Comparison of ENCODE assay signal across 9 cellular contexts in genomic region chr15:64697911-64698369, GRCh38.
A peak's percentile ranks its signal among the peaks of the same experiment; 100 is the strongest.
DNase-seq lines count a peak whose midpoint lies in the region; ATAC-seq, FAIRE-seq and TF ChIP-seq lines count a peak whose summit lies in the region.
"Had no signal": no experiment of that assay in that cellular context is flagged by ENCODE, and none has a peak within 500 bp of the region (broad histone marks: within the 10 kb centered on the region; RNA-seq: fewer than 3 reads in every experiment).

No MANE protein-coding gene starts in this region.

- H3K79me2 ChIP-seq in HepG2 (ENCODE audit: insufficient read depth, low read length): peaks cover 36% of the 10 kb centered on the region

- H3K4me3 Mint-ChIP-seq in chondrocyte (ENCODE audit: unreplicated experiment) (no peak overlapping the region), osteocyte (ENCODE audit: unreplicated experiment) (no peak overlapping the region)

- CTCF ChIA-PET in HepG2 (lab: Yijun Ruan, JAX; ENCODE audit: low intra/inter-chr PET ratio, low total read pairs): no interaction called here

- intact Hi-C loops in HepG2 (cut with micrococcal nuclease; ENCODE audit: unreplicated experiment) (no loop called here), right lobe of liver (cut with DNase I) (no loop called here)

- H3K4me1 ChIP-seq in HepG2 (ENCODE audit: insufficient read depth, low read length): peaks cover 59% of the 10 kb centered on the region
- peaks cover 3 to 53% (median 27%) of the 10 kb centered on the region in 4 donors for H3K4me1 ChIP-seq in right lobe of liver

- POLR2A ChIA-PET in HepG2 (lab: Yijun Ruan, JAX): no interaction called here

- DNase-seq in HepG2 (ENCODE audit: low spot score): no peak
- no peak for DNase-seq in right lobe of liver
- DNase-seq in chondrocyte (ENCODE audit: low spot score): no peak
- DNase-seq in osteocyte (ENCODE audit: extremely low spot score, unreplicated experiment): no peak
- no peak for DNase-seq in DMS 273 (lab: John Stamatoyannopoulos, UW; ENCODE audit: unreplicated experiment)
- DNase-seq in effector CD8-positive, alpha-beta T cell (lab: John Stamatoyannopoulos, UW): no peak
- DNase-seq in RPMI8226: no peak
- DNase-seq: DMS 273 treated with DMSO at 0.1 percent for 48 hours had no signal

- in situ Hi-C loops in HepG2 (cut with HindIII; ENCODE audit: extremely low pct_ligation_motif_present, low pct_unique_long_range_greater_than_20kb): loop anchor here (25.0 kb wide), 1 partner anchor 486 kb away; no protein-coding TSS in a partner anchor

- H3K27me3 Mint-ChIP-seq in chondrocyte (ENCODE audit: low read depth) (no peaks in the 10 kb centered on the region), osteocyte (ENCODE audit: unreplicated experiment) (no peaks in the 10 kb centered on the region)

- H3K36me3 Mint-ChIP-seq in chondrocyte (ENCODE audit: low read depth) (peaks cover 4% of the 10 kb centered on the region), osteocyte (ENCODE audit: unreplicated experiment) (peaks cover 4% of the 10 kb centered on the region)

- no peak overlapping the region for H2AFZ ChIP-seq in HepG2 (ENCODE audit: low read length)

- H3K9me3 ChIP-seq in HepG2 (ENCODE audit: low read length) (no peaks in the 10 kb centered on the region), right lobe of liver (no peaks in the 10 kb centered on the region)

- H3K9me3 Mint-ChIP-seq in chondrocyte (ENCODE audit: low read depth) (no peaks in the 10 kb centered on the region), osteocyte (ENCODE audit: unreplicated experiment) (no peaks in the 10 kb centered on the region)

- no peak for TF ChIP-seq RAD21 in HepG2 (CRISPR knock-in tag; IDR thresholded peaks at IDR 0.05)

- no peak overlapping the region for H3K27ac ChIP-seq in HepG2 (ENCODE audit: extremely low read length, insufficient read depth, low read length)
- H3K27ac ChIP-seq in right lobe of liver: peak overlapping the region in 1 of 3 donors; percentile 39

- H3K27ac Mint-ChIP-seq in chondrocyte (ENCODE audit: unreplicated experiment) (peak overlapping the region; percentile 91), osteocyte (ENCODE audit: unreplicated experiment) (peak overlapping the region; percentile 82)

- TF ChIP-seq EP300 in HepG2 (IDR thresholded peaks at IDR 0.05; ENCODE audit: low read depth in 2 of 2, low read length in 2 of 2) (no peak), HepG2 (CRISPR knock-in tag; IDR thresholded peaks at IDR 0.05; ENCODE audit: borderline replicate concordance) (no peak)

- no peak for ATAC-seq in HepG2
- no peak for ATAC-seq in right lobe of liver
- ATAC-seq in GM18867 (IDR thresholded peaks at IDR 0.05; ENCODE audit: unreplicated experiment): no peak

- H3K27me3 ChIP-seq in HepG2 (ENCODE audit: control insufficient read depth in 1 of 2, insufficient read depth in 2 of 2, low read length in 2 of 2): no peaks in the 10 kb centered on the region; a peak in 1 of 5 replicates
- no peaks in the 10 kb centered on the region for H3K27me3 ChIP-seq in right lobe of liver

- peaks cover 8% of the 10 kb centered on the region for H4K20me1 ChIP-seq in HepG2 (ENCODE audit: insufficient read depth, low read length)

- TF ChIP-seq POLR2A in HepG2 (IDR thresholded peaks at IDR 0.05; ENCODE audit: insufficient read depth in 1 of 2, low read depth in 2 of 2, low read length in 2 of 2) (no peak), right lobe of liver (IDR thresholded peaks at IDR 0.05) (no peak)

- FAIRE-seq in HepG2 (lab: Jason Lieb, UNC): no peak

- TF ChIP-seq CTCF in HepG2 (CRISPR knock-in tag; IDR thresholded peaks at IDR 0.05) (no peak), right lobe of liver (IDR thresholded peaks at IDR 0.05) (no peak), chondrocyte (IDR thresholded peaks at IDR 0.05) (no peak), osteocyte (IDR thresholded peaks at IDR 0.05) (no peak)

- H3K4me2 ChIP-seq in HepG2 (ENCODE audit: low read depth, low read length): no peak overlapping the region

- H3K4me1 Mint-ChIP-seq in chondrocyte (ENCODE audit: low read depth) (peaks cover 70% of the 10 kb centered on the region), osteocyte (ENCODE audit: unreplicated experiment) (peaks cover 61% of the 10 kb centered on the region)

- WGBS in HepG2 (ENCODE audit: low lambda C conversion rate): 96% methylated on average over 3 of the region's 3 CpGs
- 61% methylated on average over 3 of the region's 3 CpGs for WGBS in right lobe of liver (ENCODE audit: insufficient coverage, low coverage, low lambda C conversion rate, missing lambda C conversion rate)

- no TSS peak for BruUV-seq in HepG2 (replicated peaks; lab: Mats Ljungman, UMichigan)

- no peak overlapping the region for H3K4me3 ChIP-seq in HepG2 (replicated peaks in 1 of 3; ENCODE audit: insufficient read depth in 1 of 3, low read depth in 2 of 3, low read length in 3 of 3)
- H3K4me3 ChIP-seq in right lobe of liver: no peak overlapping the region

- H3K36me3 ChIP-seq in HepG2 (replicated peaks in 1 of 2; ENCODE audit: control insufficient read depth in 1 of 2, insufficient read depth in 2 of 2, low read length in 2 of 2): peaks cover 0 to 8% of the 10 kb centered on the region in 2 experiments; a peak in 1 of 5 replicates
- peaks cover 0 to 5% (median 0%) of the 10 kb centered on the region in 4 donors for H3K36me3 ChIP-seq in right lobe of liver

- no peak overlapping the region for H3K9ac ChIP-seq in HepG2 (ENCODE audit: insufficient read depth, low read depth, low read length)

TF ChIP-seq in HepG2, 621 proteins besides CTCF, POLR2A, EP300 and RAD21:
- TF ChIP-seq ATF7-NPFF (CRISPR knock-in tag; IDR thresholded peaks at IDR 0.05; ENCODE audit: low read depth) (no peak), ZBTB7A (CRISPR knock-in tag; IDR thresholded peaks at IDR 0.05) (no peak), ATF7 (IDR thresholded peaks at IDR 0.05) (0 out of 2 replicates have a peak, but pooled peaks have one; percentile 6), ATF7 (CRISPR knock-in tag; IDR thresholded peaks at IDR 0.05) (no peak), TRAFD1 (CRISPR knock-in tag; IDR thresholded peaks at IDR 0.05; ENCODE audit: borderline replicate concordance) (no peak), MAFG (CRISPR knock-in tag; IDR thresholded peaks at IDR 0.05) (no peak), NBN (conservative IDR thresholded peaks at IDR 0.05) (no peak)
